ENCODE assay signal across 31 cellular contexts in genomic region chr6:39876826-39877225, GRCh38.
"Had no signal": no experiment of that assay in that cellular context is flagged by ENCODE, and none has a peak within 500 bp of the region (broad histone marks: within the 10 kb centered on the region; RNA-seq: fewer than 3 reads in every experiment).

No MANE protein-coding gene starts in this region.

- DNase-seq: activated CD4-positive, alpha-beta memory T cell treated with anti-CD3 and anti-CD28 coated beads for 36 hours; activated CD4-positive, alpha-beta T cell treated with anti-CD3 and anti-CD28 coated beads, Interleukin-2, amount 10 ng/mL, durations not matched to agents 7 days and 5 days; activated CD4-positive, CD25-positive, alpha-beta regulatory T cell; activated CD8-positive, alpha-beta memory T cell treated with anti-CD3 and anti-CD28 coated beads for 24 hours; activated effector memory CD4-positive, alpha-beta T cell treated with anti-CD3 and anti-CD28 coated beads, Interleukin-2, amount 50 U/mL, for 16 hours; activated naive CD4-positive, alpha-beta T cell treated with Interleukin-2 at 50 U/mL for 16 hours; activated naive CD8-positive, alpha-beta T cell treated with anti-CD3 and anti-CD28 coated beads, Interleukin-2, amount 50 U/mL, for 24 hours; activated T-cell treated with anti-CD3 and anti-CD28 coated beads, Interleukin-2, amount 50 U/mL, for 4 hours; amniotic stem cell; brain microvascular endothelial cell; Karpas-422; MM.1S; NCI-H1105; NCI-H1436 treated with DMSO at 0.1 percent for 48 hours; NCI-H187; NCI-H2081 treated with DMSO at 0.1 percent for 48 hours; NCI-H2171; NCI-H2227 treated with DMSO at 0.1 percent for 48 hours; NCI-H510A; NCI-H526 treated with DMSO at 0.1 percent for 48 hours; NK-92 treated with Interleukin-12 subunit alpha and Interleukin-12 subunit beta, amount 100 ng/mL, for 24 hours; OCI-M1; RPMI8226; T-cell had no signal

- H3K4me3 ChIP-seq: cardiac muscle cell, K562, SK-N-MC had no signal

- H3K27ac ChIP-seq: brain microvascular endothelial cell, cardiac muscle cell, SK-N-MC, VCaP had no signal

- H3K36me3 ChIP-seq: cardiac muscle cell had no signal

- H3K27me3 ChIP-seq: brain microvascular endothelial cell, cardiac muscle cell had no signal

- ATAC-seq: activated naive CD4-positive, alpha-beta T cell treated with anti-CD3 and anti-CD28 coated beads, Interleukin-2, amount 50 U/mL, for 72 hours; activated naive CD8-positive, alpha-beta T cell treated with anti-CD3 and anti-CD28 coated beads, Interleukin-2, amount 50 U/mL, for 24 hours; activated T-cell treated with anti-CD3 and anti-CD28 coated beads, Interleukin-2, amount 50 U/mL, for 4 hours; K562; Panc1; Right ventricle myocardium inferior; T-cell had no signal
